Comparison of ENCODE assay signal across 8 cellular contexts in the genomic region with DNA sequence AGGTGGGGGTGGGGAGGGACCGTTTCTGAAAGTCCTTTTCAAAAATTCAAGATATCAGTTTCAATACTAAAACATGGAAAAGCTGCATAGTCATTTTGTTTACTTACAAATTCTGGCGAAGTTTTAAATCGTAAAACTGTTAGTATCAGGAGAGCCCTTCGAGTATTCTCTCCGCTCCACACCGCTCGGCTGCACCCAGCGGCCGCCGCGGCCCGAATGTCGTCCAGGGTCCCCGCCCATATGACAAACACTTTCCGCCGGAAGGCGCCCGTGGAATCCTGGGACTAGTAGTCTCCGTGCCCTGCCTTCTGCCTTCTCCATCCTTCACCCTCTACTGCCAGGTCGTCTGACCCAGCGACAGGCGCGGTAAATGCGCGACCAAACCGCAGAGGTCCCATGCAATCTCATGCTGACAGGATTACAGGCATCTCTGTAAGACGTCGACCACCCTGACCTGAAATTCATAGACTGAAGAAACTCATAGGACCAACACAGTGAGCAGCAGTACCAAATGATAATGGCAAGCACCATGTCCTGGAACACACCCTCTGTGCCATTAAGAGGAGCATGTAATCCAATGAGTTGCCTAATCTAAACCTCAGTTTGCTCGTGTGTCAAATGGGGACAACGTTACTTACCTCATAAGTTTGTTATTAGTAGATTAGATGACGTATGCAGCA. TPM values are rescaled to one million over a fixed set of nuclear protein-coding genes. Genes with fewer than 3 reads are reported as not detected.
DNase-seq lines count a peak whose midpoint lies in the region; TF ChIP-seq lines count a peak whose summit lies in the region.

A gene (minus strand): TSS at position 218 of the 680 bp plus-strand sequence. CDS start 25,138 bp downstream, outside the sequence.

- H2BK5ac ChIP-seq in H9 (ENCODE audit: insufficient read length, low read length), result no peak within 1 kb of the TSS
- H2BK5ac ChIP-seq in neuronal stem cell (ENCODE audit: low read length), result no peak within 1 kb of the TSS

- H4K8ac ChIP-seq in H9 (replicated peaks; ENCODE audit: insufficient read length, low read depth, low read length) (no peak within 1 kb of the TSS), neuronal stem cell (ENCODE audit: low read depth, low read length) (no peak within 1 kb of the TSS)

- H3K4me2 ChIP-seq in H9 (ENCODE audit: insufficient read depth, insufficient read length, low read length) (peak within 1 kb of the TSS; percentile 88), neuronal stem cell (ENCODE audit: insufficient read depth, low read length, poor library complexity, severe bottlenecking) (peak within 1 kb of the TSS; percentile 75)

- H4K91ac ChIP-seq in H9 (ENCODE audit: insufficient read length, low read depth, low read length) (no peak within 1 kb of the TSS), neuronal stem cell (ENCODE audit: low read depth, low read length, poor library complexity) (no peak within 1 kb of the TSS)

- DNase-seq in G401 (ENCODE audit: low spot score) (peak; percentile 95), H9 (peak; percentile 90), MG63 (peak; percentile 91), SJSA1 (ENCODE audit: low read depth in 1 of 2, low spot score in 2 of 2) (peak; percentile 57 to 83), foreskin melanocyte (peak; percentile 75), neuronal stem cell (ENCODE audit: low spot score) (peak; percentile 76), substantia nigra (lab: John Stamatoyannopoulos, UW) (peak; percentile 45 to 95 (median 89))
- DNase-seq in activated naive CD4-positive, alpha-beta T cell (lab: John Stamatoyannopoulos, UW), result peak; percentile 42 to 78 (median 57)

- H3K4me3 Mint-ChIP-seq in H9, result peak within 1 kb of the TSS; percentile 88 to 94

- no CpG with 5 or more reads among the region's 31 CpGs for WGBS in H9 (ENCODE audit: extremely low coverage, insufficient read length, low lambda C conversion rate)
- no CpG with 5 or more reads among the region's 31 CpGs for WGBS in neuronal stem cell (ENCODE audit: extremely low coverage in 2 of 2, insufficient read length in 2 of 2, insufficient replicate concordance in 1 of 2), 2 donors

- no peak within 1 kb of the TSS for H3K27ac ChIP-seq in H9 (ENCODE audit: insufficient read length, low read depth, low read length)
- peak within 1 kb of the TSS; percentile 29; the same call in 1 of the 2 replicates for H3K27ac ChIP-seq in SJSA1
- no peak within 1 kb of the TSS for H3K27ac ChIP-seq in neuronal stem cell (replicated peaks; ENCODE audit: low read length)
- H3K27ac ChIP-seq in substantia nigra (ENCODE audit: low read depth, low read length, poor library complexity, severe bottlenecking), result peak within 1 kb of the TSS; percentile 90

- H3T11ph ChIP-seq in H9 (ENCODE audit: low read length), result no peak within 1 kb of the TSS

- H3K23ac ChIP-seq in H9 (ENCODE audit: insufficient read length, low read depth, low read length) (no peak within 1 kb of the TSS), neuronal stem cell (ENCODE audit: low read depth, low read length, poor library complexity) (peak within 1 kb of the TSS; percentile 80)

- H2AK5ac ChIP-seq in H9 (ENCODE audit: insufficient read length, low read length) (no peak within 1 kb of the TSS), neuronal stem cell (ENCODE audit: low read depth, low read length) (no peak within 1 kb of the TSS)

- no peaks in the 10 kb centered on the region; the same call in 1 of the 2 replicates for H3K27me3 Mint-ChIP-seq in H9 (ENCODE audit: low read depth)

- H3K4me1 ChIP-seq in H9 (ENCODE audit: insufficient read depth, low read length) (no peaks in the 10 kb centered on the region), SJSA1 (replicated peaks) (peaks cover 16% of the 10 kb centered on the region), neuronal stem cell (ENCODE audit: control insufficient read depth in 2 of 2, insufficient read depth in 1 of 2, low read depth in 1 of 2, low read length in 2 of 2) (peaks cover 3 to 4% of the 10 kb centered on the region in 2 donors)

- H3K9me3 Mint-ChIP-seq in H9, result no peaks in the 10 kb centered on the region; a peak in 1 of 5 replicates

- H2BK12ac ChIP-seq in H9 (ENCODE audit: insufficient read length, low read depth, low read length), result no peak within 1 kb of the TSS
- H2BK12ac ChIP-seq in neuronal stem cell (ENCODE audit: low read length), result no peak within 1 kb of the TSS

- H3K79me1 ChIP-seq in H9 (ENCODE audit: insufficient read depth, low read depth, low read length, poor library complexity, severe bottlenecking) (peaks cover 4% of the 10 kb centered on the region), neuronal stem cell (ENCODE audit: low read depth, low read length) (no peaks in the 10 kb centered on the region)

- no peak within 1 kb of the TSS for H4K5ac ChIP-seq in H9 (ENCODE audit: insufficient read length, low read depth, low read length)

- H3K9me3 ChIP-seq in H9 (ENCODE audit: control insufficient read depth, low read depth, low read length) (no peaks in the 10 kb centered on the region), MG63 (no peaks in the 10 kb centered on the region), SJSA1 (replicated peaks) (no peaks in the 10 kb centered on the region), neuronal stem cell (replicated peaks in 1 of 2; ENCODE audit: control insufficient read depth in 2 of 2, insufficient read depth in 1 of 2, low read depth in 1 of 2, low read length in 2 of 2) (no peaks in the 10 kb centered on the region)

- peak within 1 kb of the TSS; percentile 51 for H3K18ac ChIP-seq in H9 (ENCODE audit: insufficient read length, low read depth, low read length)
- H3K18ac ChIP-seq in neuronal stem cell (ENCODE audit: low read length), result peak within 1 kb of the TSS; percentile 87

- in situ Hi-C loops in G401 (cut with HindIII; ENCODE audit: low sequenced_read_pairs), result no loop called here

- H3K56ac ChIP-seq in H9 (ENCODE audit: insufficient read length, low read depth, low read length), result no peak within 1 kb of the TSS

- peak within 1 kb of the TSS; percentile 54 for H3K9ac ChIP-seq in H9 (ENCODE audit: extremely low read depth, insufficient read length, low read length)
- H3K9ac ChIP-seq in neuronal stem cell (ENCODE audit: low read depth, low read length, poor library complexity), result peak within 1 kb of the TSS; percentile 72

- H2BK15ac ChIP-seq in H9 (ENCODE audit: low read depth, low read length), result no peak within 1 kb of the TSS
- H2BK15ac ChIP-seq in neuronal stem cell (ENCODE audit: low read length), result no peak within 1 kb of the TSS

- H2AFZ ChIP-seq in H9 (ENCODE audit: low read length) (peak within 1 kb of the TSS; percentile 89), neuronal stem cell (ENCODE audit: low read length) (peak within 1 kb of the TSS; percentile 83)

- H3K36me3 ChIP-seq in MG63 (peaks cover 37% of the 10 kb centered on the region), SJSA1 (peaks cover 42% of the 10 kb centered on the region), neuronal stem cell (replicated peaks in 1 of 2; ENCODE audit: control insufficient read depth in 2 of 2, insufficient read depth in 2 of 2, low read length in 2 of 2) (peaks cover 0 to 40% of the 10 kb centered on the region in 2 donors)

- H3K14ac ChIP-seq in H9 (ENCODE audit: insufficient read depth, low read length) (no peak within 1 kb of the TSS; the same call in 1 of the 2 replicates), neuronal stem cell (ENCODE audit: low read length) (no peak within 1 kb of the TSS)

- H2BK120ac ChIP-seq in H9 (ENCODE audit: low read depth, low read length, poor library complexity, severe bottlenecking) (no peak within 1 kb of the TSS), neuronal stem cell (ENCODE audit: low read depth, low read length) (no peak within 1 kb of the TSS)

- H3K4ac ChIP-seq in H9 (ENCODE audit: low read depth, low read length), result no peak within 1 kb of the TSS
- no peak within 1 kb of the TSS for H3K4ac ChIP-seq in neuronal stem cell (ENCODE audit: low read length)

- no peaks in the 10 kb centered on the region for H4K20me1 ChIP-seq in H9 (ENCODE audit: control insufficient read depth, insufficient read depth, insufficient read length)

- peak within 1 kb of the TSS; percentile 63 to 94 (median 83); a peak in 5 of 7 replicates for H3K27ac Mint-ChIP-seq in H9

- peak within 1 kb of the TSS; percentile 75 for H3K4me3 ChIP-seq in MG63
- peak within 1 kb of the TSS; percentile 54 for H3K4me3 ChIP-seq in SJSA1
- H3K4me3 ChIP-seq in neuronal stem cell (ENCODE audit: low read length in 2 of 2), result peak within 1 kb of the TSS; percentile 73 to 87

- H3K79me2 ChIP-seq in H9 (ENCODE audit: insufficient read depth, low read length), result peaks cover 10% of the 10 kb centered on the region; the same call in 1 of the 2 replicates

- H3K36me3 Mint-ChIP-seq in H9 (ENCODE audit: insufficient read depth in 1 of 3, low read depth in 3 of 3), result peaks cover 10 to 33% (median 30%) of the 10 kb centered on the region in 3 experiments; a peak in 6 of 7 replicates

- H2BK20ac ChIP-seq in H9 (ENCODE audit: low read depth, low read length, poor library complexity, severe bottlenecking), result no peak within 1 kb of the TSS

- H3K27me3 ChIP-seq in H9 (ENCODE audit: insufficient read depth, low read length) (no peaks in the 10 kb centered on the region), MG63 (no peaks in the 10 kb centered on the region), SJSA1 (replicated peaks) (no peaks in the 10 kb centered on the region), neuronal stem cell (ENCODE audit: control insufficient read depth in 3 of 3, insufficient read depth in 3 of 3, low read depth in 1 of 3, low read length in 3 of 3) (no peaks in the 10 kb centered on the region)

- H3K23me2 ChIP-seq in H9 (ENCODE audit: insufficient read length, low read depth, low read length, poor library complexity, severe bottlenecking), result peaks cover 14% of the 10 kb centered on the region

- TF ChIP-seq CTCF in H9 (conservative IDR thresholded peaks at IDR 0.05), result no peak

- H3K4me1 Mint-ChIP-seq in H9, result peaks cover 22 to 27% of the 10 kb centered on the region in 2 experiments

RNA-seq across cellular contexts. Expression of the gene that starts here (rescaled TPM):
- total RNA-seq in G401 (2014; rRNA removed; shearing (Covaris generic)), result 20.4 and 27.9 TPM in 2 replicates
- total RNA-seq in H9 (2021), result 71.0 and 73.9 TPM in 2 replicates
- total RNA-seq in MG63 (2014; rRNA removed; shearing (Covaris generic); ENCODE audit: low replicate concordance), result 52.8 and 59.3 TPM in 2 replicates
- total RNA-seq in SJSA1 (2014; rRNA removed; shearing (Covaris generic)), result 48.9 and 89.4 TPM in 2 replicates
- 23.0 TPM for polyA plus RNA-seq in neuronal stem cell (2013, experiment 1 of 2)
- 25.3 TPM for polyA plus RNA-seq in neuronal stem cell (2013, experiment 2 of 2)

Comparison
In these comparisons a context has a peak if more than half of its experiments do, and no peak if none do; other contexts are left out.
1. H3K27ac ChIP-seq: peak in SJSA1 (single experiment) and substantia nigra (single experiment); none in H9 (single experiment) and neuronal stem cell (single experiment).
2. Peak in every context shown above with its lines, with median percentiles within 50 percentile points of each other: DNase-seq and H3K4me3 ChIP-seq.